8 cellular contexts compared by ENCODE assay signal in the genomic region with DNA sequence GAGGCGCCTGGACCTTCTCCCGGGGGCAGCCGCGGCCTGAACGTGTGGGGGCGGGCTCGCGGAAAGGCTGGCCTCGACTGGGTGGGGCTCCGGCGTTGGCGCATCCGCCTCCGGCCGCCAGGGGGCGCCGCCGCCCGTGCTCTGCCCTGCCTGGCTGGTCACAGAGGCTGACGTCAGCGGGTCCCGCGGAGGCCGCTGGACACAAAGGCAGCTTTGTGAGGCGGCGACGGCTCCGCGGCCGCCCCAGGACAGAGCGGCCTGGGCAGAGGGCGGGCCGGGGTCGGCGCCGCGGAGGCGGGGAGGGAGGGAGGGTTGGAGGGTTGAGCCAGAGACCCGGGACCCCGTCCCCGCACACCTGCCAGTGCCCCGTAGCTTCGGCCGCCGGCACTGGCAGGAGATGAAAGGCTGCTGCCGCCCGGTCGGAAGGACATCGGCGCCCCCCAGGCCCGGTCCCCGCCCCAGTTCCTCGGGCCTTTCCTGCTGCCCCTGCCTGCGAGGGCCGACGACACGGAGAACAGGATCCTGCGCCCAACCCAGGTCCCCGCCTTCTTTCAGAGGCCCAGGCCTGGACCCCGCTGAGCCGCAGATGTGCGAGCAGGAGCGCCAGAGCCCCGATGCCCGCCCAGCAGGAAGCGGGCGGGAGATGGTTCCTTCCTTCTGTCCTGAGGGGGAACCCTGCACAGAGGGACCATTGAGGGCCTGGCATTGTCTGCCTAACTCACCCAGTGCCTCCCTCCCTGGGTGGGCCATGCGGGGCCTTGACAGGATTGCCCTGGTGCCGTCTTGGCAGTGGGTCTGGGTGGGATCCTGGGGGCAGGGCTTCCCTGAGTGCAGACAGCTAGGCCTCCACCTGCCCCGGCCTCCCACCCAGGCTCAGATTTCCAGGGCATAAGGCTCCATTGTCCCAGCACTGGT. TPM values are rescaled to one million over a fixed set of nuclear protein-coding genes. Genes with fewer than 3 reads are reported as not detected.
A peak's percentile ranks its signal among the peaks of the same experiment; 100 is the strongest.
DNase-seq lines count a peak whose midpoint lies in the region; ATAC-seq and TF ChIP-seq lines count a peak whose summit lies in the region.

No MANE protein-coding gene starts in this region.

- H3K23ac ChIP-seq in neuronal stem cell (ENCODE audit: low read depth, low read length, poor library complexity), result peak overlapping the region; percentile 97

- ATAC-seq in GM21390 (IDR thresholded peaks at IDR 0.05; ENCODE audit: unreplicated experiment), result peak; percentile 91
- ATAC-seq in foreskin keratinocyte, result peak; percentile 77

- no peak overlapping the region for H3K14ac ChIP-seq in neuronal stem cell (ENCODE audit: low read length)

- H2BK5ac ChIP-seq in neuronal stem cell (ENCODE audit: low read length), result peak overlapping the region; percentile 100

- peak overlapping the region in 2 of 3 donors; percentile 46 to 58 for H3K27ac Mint-ChIP-seq in IgD-negative memory B cell

- H3K9me3 ChIP-seq in neuronal stem cell (replicated peaks in 1 of 2; ENCODE audit: control insufficient read depth in 2 of 2, insufficient read depth in 1 of 2, low read depth in 1 of 2, low read length in 2 of 2) (peaks cover 0 to 2% of the 10 kb centered on the region in 2 donors), subcutaneous abdominal adipose tissue (ENCODE audit: control insufficient read depth in 5 of 5, low read length in 5 of 5) (peaks cover 0 to 10% (median 6%) of the 10 kb centered on the region in 5 donors)

- peak overlapping the region; percentile 82 for H3K4me2 ChIP-seq in neuronal stem cell (ENCODE audit: insufficient read depth, low read length, poor library complexity, severe bottlenecking)

- TF ChIP-seq CTCF in foreskin keratinocyte (conservative IDR thresholded peaks at IDR 0.05), result peak; percentile 99

- H2AFZ ChIP-seq in neuronal stem cell (ENCODE audit: low read length), result peak overlapping the region; percentile 84

- no peaks in the 10 kb centered on the region for H3K9me3 Mint-ChIP-seq in IgD-negative memory B cell

- peak overlapping the region; percentile 88 for H2AK5ac ChIP-seq in neuronal stem cell (ENCODE audit: low read depth, low read length)

- H3K4me3 ChIP-seq in neuronal stem cell (ENCODE audit: low read length in 2 of 2) (peak overlapping the region; percentile 31 to 50), subcutaneous abdominal adipose tissue (ENCODE audit: low read depth in 1 of 5, low read length in 5 of 5) (peak overlapping the region in 4 of 5 donors; percentile 57 to 69 (median 63))

- DNase-seq in DMS79 treated with DMSO at 0.1 percent for 48 hours (lab: John Stamatoyannopoulos, UW), result peak; percentile 55
- peak; percentile 13 for DNase-seq in SIG-M5 (lab: John Stamatoyannopoulos, UW)
- peak; percentile 55 to 75 (median 63) for DNase-seq in activated naive CD4-positive, alpha-beta T cell (lab: John Stamatoyannopoulos, UW)
- peak in 1 of 2 donors; percentile 66 for DNase-seq in foreskin keratinocyte
- DNase-seq in neuronal stem cell (ENCODE audit: low spot score), result peak; percentile 96

- H3K36me3 ChIP-seq in neuronal stem cell (replicated peaks in 1 of 2; ENCODE audit: control insufficient read depth in 2 of 2, insufficient read depth in 2 of 2, low read length in 2 of 2) (peaks cover 30 to 40% of the 10 kb centered on the region in 2 donors), subcutaneous abdominal adipose tissue (ENCODE audit: control insufficient read depth in 5 of 5, insufficient read depth in 5 of 5, low read length in 5 of 5) (peaks cover 0 to 36% (median 30%) of the 10 kb centered on the region in 5 donors)

- H3K79me1 ChIP-seq in neuronal stem cell (ENCODE audit: low read depth, low read length), result peaks cover 10% of the 10 kb centered on the region

- peak overlapping the region; percentile 87 for H2BK15ac ChIP-seq in neuronal stem cell (ENCODE audit: low read length)

- H3K9ac ChIP-seq in neuronal stem cell (ENCODE audit: low read depth, low read length, poor library complexity) (peak overlapping the region; percentile 86), subcutaneous abdominal adipose tissue (ENCODE audit: low read length in 5 of 5) (peak overlapping the region; percentile 38 to 87 (median 77))

- peak overlapping the region; percentile 95 for H3K18ac ChIP-seq in neuronal stem cell (ENCODE audit: low read length)

- no peak overlapping the region for H4K8ac ChIP-seq in neuronal stem cell (ENCODE audit: low read depth, low read length)

- H3K27me3 ChIP-seq in foreskin keratinocyte (no peaks in the 10 kb centered on the region), neuronal stem cell (ENCODE audit: control insufficient read depth in 3 of 3, insufficient read depth in 3 of 3, low read depth in 1 of 3, low read length in 3 of 3) (no peaks in the 10 kb centered on the region), subcutaneous abdominal adipose tissue (ENCODE audit: control insufficient read depth in 5 of 5, insufficient read depth in 4 of 5, low read length in 5 of 5) (no peaks in the 10 kb centered on the region)

- H2BK120ac ChIP-seq in neuronal stem cell (ENCODE audit: low read depth, low read length), result peak overlapping the region; percentile 68

- H3K4me1 Mint-ChIP-seq in IgD-negative memory B cell, result peaks cover 0 to 3% (median 3%) of the 10 kb centered on the region in 3 donors

- H4K91ac ChIP-seq in neuronal stem cell (ENCODE audit: low read depth, low read length, poor library complexity), result peak overlapping the region; percentile 77

- H3K36me3 Mint-ChIP-seq in IgD-negative memory B cell, result no peaks in the 10 kb centered on the region

- no CpG with 5 or more reads among the region's 70 CpGs for WGBS in neuronal stem cell (ENCODE audit: extremely low coverage in 2 of 2, insufficient read length in 2 of 2, insufficient replicate concordance in 1 of 2), 2 donors

- H3K27me3 Mint-ChIP-seq in IgD-negative memory B cell, result no peaks in the 10 kb centered on the region

- H2BK12ac ChIP-seq in neuronal stem cell (ENCODE audit: low read length), result peak overlapping the region; percentile 86

- peak overlapping the region; percentile 99 for H3K4ac ChIP-seq in neuronal stem cell (ENCODE audit: low read length)

- H3K27ac ChIP-seq in foreskin keratinocyte (peak overlapping the region; percentile 63), neuronal stem cell (replicated peaks; ENCODE audit: low read length) (peak overlapping the region; percentile 95), subcutaneous abdominal adipose tissue (ENCODE audit: low read depth, low read length) (peak overlapping the region; percentile 88)

- peaks cover 3% of the 10 kb centered on the region for H3K4me1 ChIP-seq in foreskin keratinocyte
- H3K4me1 ChIP-seq in neuronal stem cell (ENCODE audit: control insufficient read depth in 2 of 2, insufficient read depth in 1 of 2, low read depth in 1 of 2, low read length in 2 of 2), result peaks cover 47 to 56% of the 10 kb centered on the region in 2 donors
- peaks cover 0 to 63% (median 58%) of the 10 kb centered on the region in 5 donors for H3K4me1 ChIP-seq in subcutaneous abdominal adipose tissue (ENCODE audit: control insufficient read depth in 5 of 5, insufficient read depth in 5 of 5, low read length in 5 of 5)

- H3K4me3 Mint-ChIP-seq in IgD-negative memory B cell, result peak overlapping the region in 3 of 4 donors; percentile 57 to 84 (median 78)

RNA-seq across cellular contexts. Expression of a gene that starts 8.7 kb away (rescaled TPM):
- polyA plus RNA-seq in IgD-negative memory B cell, result not detected
- total RNA-seq in foreskin keratinocyte, result 1.1 and 2.0 TPM in 2 replicates
- 1.3 and 2.3 TPM in 2 replicates for polyA plus RNA-seq in foreskin keratinocyte
- polyA plus RNA-seq in neuronal stem cell (2013, experiment 1 of 2), result 5.0 TPM
- polyA plus RNA-seq in neuronal stem cell (2013, experiment 2 of 2), result 5.2 TPM

RNA-seq across cellular contexts. Expression of a gene that starts 18.6 kb away (rescaled TPM):
- polyA plus RNA-seq in IgD-negative memory B cell (0.30 TPM), foreskin keratinocyte (0.04 TPM in 1 of 2 replicates, not detected in the other)
- total RNA-seq in foreskin keratinocyte, result not detected in 2 replicates
- 0.28 TPM for polyA plus RNA-seq in neuronal stem cell (2013, experiment 1 of 2)
- polyA plus RNA-seq in neuronal stem cell (2013, experiment 2 of 2), result 0.21 TPM

RNA-seq across cellular contexts. Expression of a gene that starts 24.3 kb away (rescaled TPM):
- polyA plus RNA-seq in IgD-negative memory B cell, result 689 TPM
- 242 and 258 TPM in 2 replicates for total RNA-seq in foreskin keratinocyte
- polyA plus RNA-seq in foreskin keratinocyte, result 243 and 258 TPM in 2 replicates
- 457 TPM for polyA plus RNA-seq in neuronal stem cell (2013, experiment 1 of 2)
- 458 TPM for polyA plus RNA-seq in neuronal stem cell (2013, experiment 2 of 2)

RNA-seq across cellular contexts. Expression of a gene that starts 31.9 kb away (rescaled TPM):
- polyA plus RNA-seq in IgD-negative memory B cell (58.6 TPM), foreskin keratinocyte (137 and 158 TPM in 2 replicates)
- 140 and 166 TPM in 2 replicates for total RNA-seq in foreskin keratinocyte
- 23.1 TPM for polyA plus RNA-seq in neuronal stem cell (2013, experiment 1 of 2)
- polyA plus RNA-seq in neuronal stem cell (2013, experiment 2 of 2), result 22.1 TPM

RNA-seq across cellular contexts. Expression of a gene that starts 38.9 kb away (rescaled TPM):
- polyA plus RNA-seq in IgD-negative memory B cell (5.3 TPM), foreskin keratinocyte (11.4 and 12.4 TPM in 2 replicates)
- total RNA-seq in foreskin keratinocyte, result 8.3 and 8.4 TPM in 2 replicates
- polyA plus RNA-seq in neuronal stem cell (2013, experiment 1 of 2), result 2.5 TPM
- 2.0 TPM for polyA plus RNA-seq in neuronal stem cell (2013, experiment 2 of 2)
